In genomic region chr11:2443881-2444300, GRCh38 we compare ENCODE assay signal across 11 cellular contexts. TPM values are rescaled to one million over a fixed set of nuclear protein-coding genes. Genes with fewer than 3 reads are reported as not detected.
DNase-seq lines count a peak whose midpoint lies in the region; ATAC-seq and TF ChIP-seq lines count a peak whose summit lies in the region.
"Had no signal": no experiment of that assay in that cellular context is flagged by ENCODE, and none has a peak within 500 bp of the region (broad histone marks: within the 10 kb centered on the region; RNA-seq: fewer than 3 reads in every experiment).

No MANE protein-coding gene starts in this region.

- TF ChIP-seq POLR2A in stomach (IDR thresholded peaks at IDR 0.05) = no peak

- H3K27ac Mint-ChIP-seq in activated T-cell treated with anti-CD3 and anti-CD28 coated beads, Interleukin-2, amount 50 U/mL, for 72 hours = no peak overlapping the region
- H3K27ac Mint-ChIP-seq in T-cell = no peak overlapping the region

- no CpG with 5 or more reads among the region's 30 CpGs for WGBS in iPS DF 6.9 (ENCODE audit: insufficient coverage, insufficient read length)
- 8 to 21% (median 11%) methylated on average over 16 to 30 of the region's 30 CpGs for WGBS in stomach, 5 donors

- no peaks in the 10 kb centered on the region for H3K36me3 Mint-ChIP-seq in activated T-cell treated with anti-CD3 and anti-CD28 coated beads, Interleukin-2, amount 50 U/mL, for 72 hours (ENCODE audit: insufficient read depth in 2 of 2)
- H3K36me3 Mint-ChIP-seq in T-cell = no peaks in the 10 kb centered on the region

- H3K9me3 ChIP-seq in iPS DF 6.9 (ENCODE audit: control insufficient read depth, insufficient read depth, low read length) (no peaks in the 10 kb centered on the region), stomach (peaks cover 0 to 6% (median 0%) of the 10 kb centered on the region in 4 donors), BE2C (no peaks in the 10 kb centered on the region)
- H3K9me3 ChIP-seq: HAP-1, MG63, SJSA1 had no signal

- H3K36me3 ChIP-seq in iPS DF 6.9 (ENCODE audit: control insufficient read depth, insufficient read depth, low read length) (no peaks in the 10 kb centered on the region), stomach (no peaks in the 10 kb centered on the region), BE2C (no peaks in the 10 kb centered on the region)
- H3K36me3 ChIP-seq: HAP-1, MG63, SJSA1 had no signal

- no peak for DNase-seq in activated T-cell treated with anti-CD3 and anti-CD28 coated beads, Interleukin-2, amount 50 U/mL, for 72 hours
- DNase-seq in activated T-cell treated with anti-CD3 and anti-CD28 coated beads, Interleukin-2, amount 50 U/mL, for 1 hour = no peak
- peak in 1 of 34 experiments; percentile 22 for DNase-seq in T-cell
- no peak for DNase-seq in iPS DF 6.9 (ENCODE audit: low read depth, low spot score)
- DNase-seq in stomach = peak; percentile 48
- DNase-seq in BE2C = no peak
- DNase-seq in stimulated activated CD4-positive, alpha-beta T cell treated with anti-CD3 and anti-CD28 coated beads, Interleukin-2, amount 100 ng/mL, for 48 hours = no peak
- no peak for DNase-seq in dermis blood vessel endothelial cell

- H3K4me3 ChIP-seq in iPS DF 6.9 (ENCODE audit: low read length) (peak overlapping the region; percentile 44; the same call in 1 of the 2 replicates), stomach (peak overlapping the region; percentile 43 to 63 (median 56)), BE2C (ENCODE audit: low read depth, low read length) (no peak overlapping the region)
- H3K4me3 ChIP-seq: MG63, SJSA1 had no signal

- CTCF ChIA-PET in T-cell (lab: Charles Lee) = no interaction called here

- H3K27ac ChIP-seq in iPS DF 6.9 (ENCODE audit: low read length) (no peak overlapping the region), stomach (peak overlapping the region in 2 of 5 donors; percentile 1 to 46)
- H3K27ac ChIP-seq: SJSA1 had no signal

- H3K4me1 ChIP-seq in iPS DF 6.9 (ENCODE audit: control insufficient read depth, insufficient read depth, low read length) (no peaks in the 10 kb centered on the region), stomach (peaks cover 19 to 51% (median 41%) of the 10 kb centered on the region in 4 donors), BE2C (no peaks in the 10 kb centered on the region)
- H3K4me1 ChIP-seq: HAP-1 had no signal

- H3K9me3 Mint-ChIP-seq in activated T-cell treated with anti-CD3 and anti-CD28 coated beads, Interleukin-2, amount 50 U/mL, for 72 hours = no peaks in the 10 kb centered on the region
- no peaks in the 10 kb centered on the region for H3K9me3 Mint-ChIP-seq in T-cell

- intact Hi-C loops in stomach (cut with DNase I; ENCODE audit: low total_unique reads) = no loop called here

- no peak for TF ChIP-seq CTCF in stomach (IDR thresholded peaks at IDR 0.05)
- no peak for TF ChIP-seq CTCF in BE2C (IDR thresholded peaks at IDR 0.05; ENCODE audit: low read depth, low read length)

- no peak for TF ChIP-seq EP300 in stomach (IDR thresholded peaks at IDR 0.05)

- peaks cover 6% of the 10 kb centered on the region for H3K27me3 Mint-ChIP-seq in activated T-cell treated with anti-CD3 and anti-CD28 coated beads, Interleukin-2, amount 50 U/mL, for 72 hours (ENCODE audit: low read depth)
- peaks cover 0 to 4% of the 10 kb centered on the region in 2 donors for H3K27me3 Mint-ChIP-seq in T-cell

- peaks cover 34% of the 10 kb centered on the region for H3K4me1 Mint-ChIP-seq in activated T-cell treated with anti-CD3 and anti-CD28 coated beads, Interleukin-2, amount 50 U/mL, for 72 hours (ENCODE audit: low read depth)
- H3K4me1 Mint-ChIP-seq in T-cell = peaks cover 45 to 51% (median 46%) of the 10 kb centered on the region in 3 donors

- no peak for ATAC-seq in activated T-cell treated with anti-CD3 and anti-CD28 coated beads, Interleukin-2, amount 50 U/mL, for 72 hours (replicated peaks in 1 of 2)
- ATAC-seq in T-cell (replicated peaks in 1 of 4) = no peak

- H3K27me3 ChIP-seq in iPS DF 6.9 (ENCODE audit: control insufficient read depth, insufficient read depth, low read length) (peaks cover 30% of the 10 kb centered on the region), stomach (peaks cover 5 to 76% (median 9%) of the 10 kb centered on the region in 3 donors), BE2C (peaks cover 18% of the 10 kb centered on the region)

- POLR2A ChIA-PET in T-cell (lab: Charles Lee) = interaction anchor here in 1 of 2 donors (0.5 kb wide), 1 partner anchor 230 kb away, joined by 4 read pairs; no protein-coding TSS in a partner anchor

- peak overlapping the region; percentile 29 to 67 for H3K4me3 Mint-ChIP-seq in activated T-cell treated with anti-CD3 and anti-CD28 coated beads, Interleukin-2, amount 50 U/mL, for 72 hours
- H3K4me3 Mint-ChIP-seq in T-cell = peak overlapping the region; percentile 28 to 58 (median 54)

RNA-seq across cellular contexts. Expression of gene TRPM5, which starts 0.4 kb away (rescaled TPM):
- total RNA-seq in activated T-cell treated with anti-CD3 and anti-CD28 coated beads, Interleukin-2, amount 50 U/mL, for 72 hours = under 1 TPM in 1 of 2 donors, not detected in 1; 0.07 TPM
- total RNA-seq in T-cell (under 1 TPM; 0.07 to 0.73 (median 0.22) TPM), stomach (10 to 100 TPM in 1 of 5 donors, under 1 TPM in 3, not detected in 1; 0.43 to 11.6 (median 0.50) TPM), dermis blood vessel endothelial cell (not detected in 2 replicates)
- polyA plus RNA-seq in stomach = under 1 TPM; 0.15 to 0.61 (median 0.31) TPM
- 0.15 TPM for polyA plus RNA-seq in BE2C (2012; ENCODE audit: insufficient read depth, insufficient read length, low read depth)
- total RNA-seq: SJSA1 had no signal

RNA-seq across cellular contexts. Expression of gene KCNQ1, which starts 0.9 kb away (rescaled TPM):
- total RNA-seq in activated T-cell treated with anti-CD3 and anti-CD28 coated beads, Interleukin-2, amount 50 U/mL, for 72 hours = 10 to 100 TPM; 11.4 TPM
- total RNA-seq in T-cell (10 to 100 TPM; 20.9 to 32.9 (median 24.0) TPM), stomach (100 to 1,000 TPM in 1 of 5 donors, 10 to 100 TPM in 4; 12.1 to 155 (median 75.9) TPM), dermis blood vessel endothelial cell (0.34 TPM in 1 of 2 replicates, not detected in the other)
- 10 to 100 TPM; 29.3 to 55.8 (median 42.2) TPM for polyA plus RNA-seq in stomach
- not detected for polyA plus RNA-seq in BE2C (2012; ENCODE audit: insufficient read depth, insufficient read length, low read depth)
- total RNA-seq: SJSA1 had no signal

RNA-seq across cellular contexts. Expression of gene TSSC4, which starts 43.3 kb away (rescaled TPM):
- total RNA-seq in activated T-cell treated with anti-CD3 and anti-CD28 coated beads, Interleukin-2, amount 50 U/mL, for 72 hours = 10 to 100 TPM; 50.6 to 52.2 TPM
- total RNA-seq in T-cell (10 to 100 TPM; 46.2 to 73.7 (median 64.8) TPM), stomach (100 to 1,000 TPM in 1 of 5 donors, 10 to 100 TPM in 3, 1 to 10 TPM in 1; 9.4 to 147 (median 44.2) TPM), dermis blood vessel endothelial cell (56.6 and 87.6 TPM in 2 replicates)
- polyA plus RNA-seq in stomach = 10 to 100 TPM; 51.5 to 65.3 (median 54.9) TPM
- polyA plus RNA-seq in BE2C (2012; ENCODE audit: insufficient read depth, insufficient read length, low read depth) = 371 TPM
